3 cellular contexts compared by ENCODE assay signal in genomic region chr3:197899833-197900478, GRCh38.
TF ChIP-seq lines count a peak whose summit lies in the region.

No MANE protein-coding gene starts in this region.

TF ChIP-seq in HepG2, 621 proteins besides CTCF, POLR2A, EP300 and RAD21:
- no peak for TF ChIP-seq ZBTB37 (CRISPR knock-in tag; IDR thresholded peaks at IDR 0.05)
- TF ChIP-seq ZNF264 (CRISPR knock-in tag; IDR thresholded peaks at IDR 0.05), result no peak
- no peak for TF ChIP-seq WIZ (CRISPR knock-in tag; IDR thresholded peaks at IDR 0.05)
- TF ChIP-seq SRY (CRISPR knock-in tag; IDR thresholded peaks at IDR 0.05), result no peak
- TF ChIP-seq ATF2 (CRISPR knock-in tag; IDR thresholded peaks at IDR 0.05), result no peak

TF ChIP-seq in WTC11, 78 proteins besides CTCF, POLR2A, EP300 and RAD21:
- TF ChIP-seq E2F5 (CRISPR knock-in tag; IDR thresholded peaks at IDR 0.05), result 0 out of 2 replicates have a peak, but pooled peaks have one; percentile 14
- no peak for TF ChIP-seq TP53 (CRISPR knock-in tag; IDR thresholded peaks at IDR 0.05)

TF ChIP-seq in SK-N-SH treated with all-trans-retinoic acid at 6 μM for 48 hours, 23 proteins besides CTCF, POLR2A, EP300 and RAD21:
- TF ChIP-seq PPARA (CRISPR knock-in tag; IDR thresholded peaks at IDR 0.05; ENCODE audit: borderline replicate concordance), result no peak
- no peak for TF ChIP-seq TCF4 (CRISPR knock-in tag; IDR thresholded peaks at IDR 0.05; ENCODE audit: borderline replicate concordance)
